Comparison of ENCODE assay signal across 9 cellular contexts in the genomic region with DNA sequence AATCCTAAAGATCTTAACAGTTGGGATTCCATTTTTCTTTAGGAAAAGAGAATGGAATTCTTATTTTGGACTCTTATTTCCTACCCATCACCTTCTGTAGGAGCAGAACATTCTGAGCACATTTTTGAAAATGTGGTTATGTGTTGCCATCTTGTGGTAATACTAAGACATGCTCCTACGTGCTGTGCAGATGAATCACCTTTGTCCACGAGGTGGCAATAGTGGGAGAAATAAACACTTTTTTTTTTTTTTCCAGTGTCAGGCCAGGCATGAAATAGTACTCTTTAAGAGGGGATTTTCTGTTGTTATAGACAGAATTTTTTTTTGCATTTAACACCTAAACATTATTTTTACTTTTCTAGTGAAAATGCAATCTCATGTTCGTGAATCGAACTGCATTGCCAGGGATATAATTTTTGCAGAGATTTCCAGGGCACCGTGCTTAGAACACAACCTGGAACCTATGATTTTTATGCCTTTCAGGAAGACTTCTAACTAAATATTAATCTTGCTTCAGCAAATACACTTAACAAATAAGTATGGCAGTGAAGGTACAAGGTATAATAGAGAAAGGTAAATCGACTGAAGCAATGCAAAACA.
DNase-seq lines count a peak whose midpoint lies in the region; TF ChIP-seq lines count a peak whose summit lies in the region.
"Had no signal": no experiment of that assay in that cellular context is flagged by ENCODE, and none has a peak within 500 bp of the region (broad histone marks: within the 10 kb centered on the region; RNA-seq: fewer than 3 reads in every experiment).

No MANE protein-coding gene starts in this region.

- no peak overlapping the region for H3K4me3 ChIP-seq in HAP-1
- no peak overlapping the region for H3K4me3 ChIP-seq in H7 (ENCODE audit: insufficient read depth, low read depth, low read length)
- H3K4me3 ChIP-seq: skin epidermis had no signal

- peak; percentile 99 for TF ChIP-seq CTCF in GM10266 (IDR thresholded peaks at IDR 0.05; ENCODE audit: control insufficient read depth, insufficient read depth, low read depth, missing control alignments)

- in situ Hi-C loops in HAP-1 (cut with MboI; ENCODE audit: low sequenced_read_pairs): loop anchor here (25.0 kb wide), 3 partner anchors 608 to 983 kb away; no protein-coding TSS in a partner anchor

- DNase-seq in GM10266 (ENCODE audit: extremely low spot score) (peak; percentile 63), HAP-1 (ENCODE audit: low spot score in 2 of 2) (peak; percentile 78 to 88), LoVo (ENCODE audit: low spot score) (peak; percentile 75), RKO (ENCODE audit: low spot score) (peak; percentile 84), germinal center (ENCODE audit: low spot score) (peak; percentile 56), pons (ENCODE audit: low spot score) (peak; percentile 92), H7 (no peak)
- DNase-seq in activated effector memory CD4-positive, alpha-beta T cell treated with anti-CD3 and anti-CD28 coated beads, Interleukin-2, amount 50 U/mL, for 16 hours: peak; percentile 78

- no peaks in the 10 kb centered on the region for H3K27me3 ChIP-seq in HAP-1 (ENCODE audit: low read depth)
- H3K27me3 ChIP-seq in H7 (ENCODE audit: control insufficient read depth, insufficient read depth, low read length): no peaks in the 10 kb centered on the region

- H3K4me1 ChIP-seq in HAP-1: peaks cover 4% of the 10 kb centered on the region; the same call in 1 of the 2 replicates

- H3K36me3 ChIP-seq in HAP-1 (replicated peaks): no peaks in the 10 kb centered on the region
- no peaks in the 10 kb centered on the region for H3K36me3 ChIP-seq in H7 (replicated peaks; ENCODE audit: control insufficient read depth, insufficient read depth, low read length)

- H3K9me3 ChIP-seq in HAP-1: no peaks in the 10 kb centered on the region
